ENCODE assay signal across 8 cellular contexts in genomic region chr2:28752608-28752984, GRCh38. TPM values are rescaled to one million over a fixed set of nuclear protein-coding genes. Genes with fewer than 3 reads are reported as not detected.
DNase-seq lines count a peak whose midpoint lies in the region; ATAC-seq lines count a peak whose summit lies in the region.

No MANE protein-coding gene starts in this region.

- H3K9me3 Mint-ChIP-seq in activated T-cell treated with anti-CD3 and anti-CD28 coated beads, Interleukin-2, amount 50 U/mL, for 24 hours: no peaks in the 10 kb centered on the region
- no peaks in the 10 kb centered on the region for H3K9me3 Mint-ChIP-seq in activated T-helper 2 cell treated with anti-CD3 and anti-CD28 coated beads, Interferon-gamma antibody, Interleukin-2, Interleukin-4, amounts not matched to agents 10 μg/mL and 5 μg/mL and 100 μg/mL, durations not matched to agents 14 hours and 24 hours and 36 hours
- no peaks in the 10 kb centered on the region for H3K9me3 Mint-ChIP-seq in immature natural killer cell

- peak overlapping the region; percentile 99 for H3K27ac ChIP-seq in stomach smooth muscle (ENCODE audit: low read length)

- no peaks in the 10 kb centered on the region for H3K27me3 Mint-ChIP-seq in activated T-cell treated with anti-CD3 and anti-CD28 coated beads, Interleukin-2, amount 50 U/mL, for 24 hours
- no peaks in the 10 kb centered on the region for H3K27me3 Mint-ChIP-seq in activated T-helper 2 cell treated with anti-CD3 and anti-CD28 coated beads, Interferon-gamma antibody, Interleukin-2, Interleukin-4, amounts not matched to agents 10 μg/mL and 5 μg/mL and 100 μg/mL, durations not matched to agents 14 hours and 24 hours and 36 hours (ENCODE audit: low read depth)
- H3K27me3 Mint-ChIP-seq in immature natural killer cell (ENCODE audit: low read depth in 3 of 3): peaks cover 13 to 30% (median 13%) of the 10 kb centered on the region in 3 donors

- DNase-seq in activated T-cell treated with anti-CD3 and anti-CD28 coated beads, Interleukin-2, amount 50 U/mL, for 24 hours: no peak
- no peak for DNase-seq in activated T-cell treated with anti-CD3 and anti-CD28 coated beads, Interleukin-2, amount 50 U/mL, for 48 hours
- DNase-seq in activated T-helper 2 cell treated with anti-CD3 and anti-CD28 coated beads, Interferon-gamma antibody, Interleukin-2, Interleukin-4, amounts not matched to agents 10 μg/mL and 5 μg/mL and 100 μg/mL, durations not matched to agents 14 hours and 24 hours and 36 hours (ENCODE audit: low spot score): no peak
- DNase-seq in immature natural killer cell (peak in 1 of 3 donors; percentile 10), head of caudate nucleus (no peak), LoVo (ENCODE audit: low spot score) (no peak)

- peaks cover 49% of the 10 kb centered on the region for H3K36me3 Mint-ChIP-seq in activated T-cell treated with anti-CD3 and anti-CD28 coated beads, Interleukin-2, amount 50 U/mL, for 24 hours (ENCODE audit: low read depth)
- H3K36me3 Mint-ChIP-seq in activated T-helper 2 cell treated with anti-CD3 and anti-CD28 coated beads, Interferon-gamma antibody, Interleukin-2, Interleukin-4, amounts not matched to agents 10 μg/mL and 5 μg/mL and 100 μg/mL, durations not matched to agents 14 hours and 24 hours and 36 hours (ENCODE audit: low read depth): peaks cover 51% of the 10 kb centered on the region
- H3K36me3 Mint-ChIP-seq in immature natural killer cell: no peaks in the 10 kb centered on the region

- ATAC-seq in HG02884 (IDR thresholded peaks at IDR 0.05; ENCODE audit: unreplicated experiment): no peak

- H3K27ac Mint-ChIP-seq in activated T-cell treated with anti-CD3 and anti-CD28 coated beads, Interleukin-2, amount 50 U/mL, for 24 hours: peak overlapping the region; percentile 98
- peak overlapping the region; percentile 96 for H3K27ac Mint-ChIP-seq in activated T-helper 2 cell treated with anti-CD3 and anti-CD28 coated beads, Interferon-gamma antibody, Interleukin-2, Interleukin-4, amounts not matched to agents 10 μg/mL and 5 μg/mL and 100 μg/mL, durations not matched to agents 14 hours and 24 hours and 36 hours
- H3K27ac Mint-ChIP-seq in immature natural killer cell: peak overlapping the region; percentile 95 to 100 (median 98)

- peak overlapping the region; percentile 94 to 98 for H3K9ac ChIP-seq in stomach smooth muscle (ENCODE audit: low read length in 2 of 2)

- peak overlapping the region; percentile 91 for H3K4me3 Mint-ChIP-seq in activated T-cell treated with anti-CD3 and anti-CD28 coated beads, Interleukin-2, amount 50 U/mL, for 24 hours
- peak overlapping the region; percentile 90 for H3K4me3 Mint-ChIP-seq in activated T-helper 2 cell treated with anti-CD3 and anti-CD28 coated beads, Interferon-gamma antibody, Interleukin-2, Interleukin-4, amounts not matched to agents 10 μg/mL and 5 μg/mL and 100 μg/mL, durations not matched to agents 14 hours and 24 hours and 36 hours (ENCODE audit: low read depth)
- H3K4me3 Mint-ChIP-seq in immature natural killer cell: peak overlapping the region; percentile 87 to 98 (median 98)

- no peaks in the 10 kb centered on the region for H3K36me3 ChIP-seq in stomach smooth muscle (ENCODE audit: control insufficient read depth in 2 of 2, insufficient read depth in 2 of 2, low read length in 2 of 2)

- H3K4me3 ChIP-seq in stomach smooth muscle (ENCODE audit: low read length in 2 of 2): peak overlapping the region; percentile 78 to 86

- H3K27me3 ChIP-seq in stomach smooth muscle (ENCODE audit: control insufficient read depth in 1 of 2, insufficient read depth in 2 of 2, low read length in 2 of 2): no peaks in the 10 kb centered on the region

- H3K9me3 ChIP-seq in stomach smooth muscle (ENCODE audit: control insufficient read depth in 2 of 2, low read length in 2 of 2): no peaks in the 10 kb centered on the region

- H3K4me1 ChIP-seq in stomach smooth muscle (ENCODE audit: control insufficient read depth, insufficient read depth, low read length): peaks cover 35% of the 10 kb centered on the region

- intact Hi-C loops in activated T-helper 2 cell treated with anti-CD3 and anti-CD28 coated beads, Interferon-gamma antibody, Interleukin-2, Interleukin-4, amounts not matched to agents 10 μg/mL and 5 μg/mL and 100 μg/mL, durations not matched to agents 14 hours and 24 hours and 36 hours (cut with micrococcal nuclease): loop anchor here (2.0 kb wide), 1 partner anchor 118 kb away; the partner anchor contains the start of gene TRMT61B
- intact Hi-C loops in head of caudate nucleus (cut with DNase I): loop anchor here (5.0 to 10.0 kb wide), 3 partner anchors 128 to 185 kb away; no protein-coding TSS in a partner anchor

- peaks cover 68% of the 10 kb centered on the region for H3K4me1 Mint-ChIP-seq in activated T-cell treated with anti-CD3 and anti-CD28 coated beads, Interleukin-2, amount 50 U/mL, for 24 hours (ENCODE audit: low read depth)
- H3K4me1 Mint-ChIP-seq in activated T-helper 2 cell treated with anti-CD3 and anti-CD28 coated beads, Interferon-gamma antibody, Interleukin-2, Interleukin-4, amounts not matched to agents 10 μg/mL and 5 μg/mL and 100 μg/mL, durations not matched to agents 14 hours and 24 hours and 36 hours (ENCODE audit: low read depth): peaks cover 53% of the 10 kb centered on the region
- H3K4me1 Mint-ChIP-seq in immature natural killer cell: peaks cover 55 to 67% of the 10 kb centered on the region in 2 donors

RNA-seq across cellular contexts. Expression of gene PPP1CB, which starts 1.0 kb away (rescaled TPM):
- total RNA-seq in activated T-helper 2 cell treated with anti-CD3 and anti-CD28 coated beads, Interferon-gamma antibody, Interleukin-2, Interleukin-4, amounts not matched to agents 10 μg/mL and 5 μg/mL and 100 μg/mL, durations not matched to agents 14 hours and 24 hours and 36 hours: 253 and 272 TPM in 2 replicates
- polyA plus RNA-seq in immature natural killer cell: 100 to 1,000 TPM in 1 of 3 donors, 10 to 100 TPM in 2; 62.1 to 104 (median 72.3) TPM

RNA-seq across cellular contexts. Expression of gene SPDYA, which starts 58.0 kb away (rescaled TPM):
- total RNA-seq in activated T-helper 2 cell treated with anti-CD3 and anti-CD28 coated beads, Interferon-gamma antibody, Interleukin-2, Interleukin-4, amounts not matched to agents 10 μg/mL and 5 μg/mL and 100 μg/mL, durations not matched to agents 14 hours and 24 hours and 36 hours: 1.5 and 1.8 TPM in 2 replicates
- polyA plus RNA-seq in immature natural killer cell: not detected
